Comparison of ENCODE assay signal across 8 cellular contexts in the genomic region with DNA sequence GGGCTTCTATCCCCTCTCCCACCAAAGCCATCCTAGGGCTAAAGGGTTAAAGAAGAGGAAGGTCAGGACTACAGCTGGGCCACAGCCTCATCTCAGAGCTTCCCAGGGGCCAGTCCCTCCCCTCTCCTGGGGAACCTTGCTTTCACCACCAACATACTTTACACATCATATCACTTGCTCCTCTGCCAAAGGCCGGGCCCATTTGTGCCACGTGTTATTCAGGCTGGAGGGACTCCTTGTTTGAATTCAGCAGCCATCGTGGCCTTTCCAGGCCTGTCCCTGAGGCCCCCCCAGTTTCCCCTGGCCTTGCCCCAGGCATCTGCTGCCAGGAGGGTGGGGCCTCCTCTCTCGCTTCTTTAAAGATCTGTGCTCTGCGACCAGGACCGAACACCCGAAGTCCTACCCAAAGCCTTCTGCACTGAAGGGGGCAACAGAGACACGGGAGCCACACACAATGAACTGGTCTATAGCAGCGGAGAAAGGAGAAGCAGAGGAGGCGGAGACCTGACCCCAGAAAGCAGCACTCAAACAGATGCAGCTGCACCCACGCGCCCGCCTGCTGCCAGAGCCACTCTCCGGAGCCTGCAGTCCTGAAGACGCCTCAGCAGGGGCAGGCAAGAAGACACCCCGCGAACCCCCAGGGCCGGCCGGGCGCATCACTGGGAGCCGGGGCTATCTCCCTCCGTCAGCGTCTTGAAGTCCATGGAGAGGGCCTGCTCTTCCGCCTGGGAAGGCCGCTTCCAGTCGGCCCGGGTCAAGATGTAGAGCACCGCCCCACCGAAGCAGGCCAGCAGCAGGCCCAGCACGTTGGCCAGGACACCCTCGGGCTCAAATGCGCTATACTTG. TPM values are rescaled to one million over a fixed set of nuclear protein-coding genes. Genes with fewer than 3 reads are reported as not detected.
DNase-seq lines count a peak whose midpoint lies in the region; TF ChIP-seq lines count a peak whose summit lies in the region.

No MANE protein-coding gene starts in this region.

- H4K20me1 ChIP-seq in Karpas-422 (ENCODE audit: insufficient read depth, low read depth, low read length): no peaks in the 10 kb centered on the region

- intact Hi-C loops in A673 (cut with micrococcal nuclease; ENCODE audit: unreplicated experiment): loop anchor here (2.0 kb wide), 1 partner anchor 45 kb away; no protein-coding TSS in a partner anchor

- H3K27me3 ChIP-seq in A673 (replicated peaks; ENCODE audit: insufficient read depth, low read depth, low read length, poor library complexity) (no peaks in the 10 kb centered on the region), Karpas-422 (ENCODE audit: low read length) (no peaks in the 10 kb centered on the region)

- H3K9ac ChIP-seq in Karpas-422 (ENCODE audit: low read length): no peak overlapping the region

- H2AFZ ChIP-seq in Karpas-422 (ENCODE audit: low read length): no peak overlapping the region

- H3K27ac ChIP-seq in A673 (ENCODE audit: low read depth, low read length, poor library complexity, severe bottlenecking): peak overlapping the region; percentile 76
- H3K27ac ChIP-seq in Karpas-422 (ENCODE audit: low read length): no peak overlapping the region
- H3K27ac ChIP-seq in mesodermal cell (ENCODE audit: low read depth, low read length, severe bottlenecking): peak overlapping the region; percentile 86

- H3K4me2 ChIP-seq in Karpas-422 (ENCODE audit: low read depth, low read length, poor library complexity, severe bottlenecking): no peak overlapping the region

- no peaks in the 10 kb centered on the region for H3K36me3 ChIP-seq in A673 (ENCODE audit: insufficient read depth, low read length, poor library complexity, severe bottlenecking)
- H3K36me3 ChIP-seq in Karpas-422 (ENCODE audit: insufficient read depth, low read length): no peaks in the 10 kb centered on the region
- peaks cover 12% of the 10 kb centered on the region for H3K36me3 ChIP-seq in mesodermal cell (ENCODE audit: control insufficient read depth, insufficient read depth, low read length)

- H3K9me3 ChIP-seq in A673 (ENCODE audit: low read depth, low read length, poor library complexity, severe bottlenecking) (no peaks in the 10 kb centered on the region), Karpas-422 (ENCODE audit: low read length) (no peaks in the 10 kb centered on the region), mesodermal cell (ENCODE audit: control insufficient read depth, low read length) (no peaks in the 10 kb centered on the region)

- TF ChIP-seq CTCF in A673 (conservative IDR thresholded peaks at IDR 0.05; ENCODE audit: low read depth, low read length) (no peak), cardiac fibroblast (IDR thresholded peaks at IDR 0.05; ENCODE audit: low read depth, low read length) (no peak)

- CTCF ChIA-PET in A673 (lab: Charles Lee): no interaction called here

- DNase-seq in A673 (ENCODE audit: low spot score) (peak; percentile 53), Karpas-422 (peak; percentile 55), cardiac fibroblast (ENCODE audit: low read depth in 2 of 2) (peak; percentile 95 to 96), MV-4-11 (lab: John Stamatoyannopoulos, UW) (no peak), DMS79 (lab: John Stamatoyannopoulos, UW) (no peak), activated T-cell treated with anti-CD3 and anti-CD28 coated beads for 4 hours (no peak), NCI-H2029 treated with DMSO at 0.1 percent for 48 hours (lab: John Stamatoyannopoulos, UW) (no peak)

- 89 to 90% methylated on average over 30 to 32 of the region's 32 CpGs for WGBS in mesodermal cell (ENCODE audit: insufficient coverage in 2 of 2), 2 experiments

- H3K4me1 ChIP-seq in A673 (ENCODE audit: insufficient read depth, low read length, poor library complexity, severe bottlenecking): peaks cover 27% of the 10 kb centered on the region
- H3K4me1 ChIP-seq in Karpas-422 (ENCODE audit: low read length): peaks cover 25% of the 10 kb centered on the region
- peaks cover 43% of the 10 kb centered on the region for H3K4me1 ChIP-seq in mesodermal cell (ENCODE audit: control insufficient read depth, insufficient read depth, low read length, poor library complexity, severe bottlenecking)

- BruUV-seq in A673 (replicated peaks; lab: Mats Ljungman, UMichigan): no TSS peak

- H3K79me2 ChIP-seq in Karpas-422 (ENCODE audit: low read length): no peaks in the 10 kb centered on the region

- peak overlapping the region; percentile 23 for H3K4me3 ChIP-seq in A673 (ENCODE audit: low read depth, low read length, poor library complexity, severe bottlenecking)
- H3K4me3 ChIP-seq in Karpas-422 (ENCODE audit: low read length): no peak overlapping the region
- H3K4me3 ChIP-seq in cardiac fibroblast (replicated peaks in 1 of 2; ENCODE audit: low read depth in 2 of 2, low read length in 2 of 2): no peak overlapping the region
- H3K4me3 ChIP-seq in mesodermal cell (ENCODE audit: extremely low read depth, insufficient read depth, low read length, poor library complexity, severe bottlenecking): no peak overlapping the region

- POLR2A ChIA-PET in A673 (lab: Charles Lee; ENCODE audit: low non-redundant PET): no interaction called here

- no peaks in the 10 kb centered on the region for H3K9me2 ChIP-seq in Karpas-422 (replicated peaks; ENCODE audit: insufficient read depth, low read length)

RNA-seq across cellular contexts. Expression of a gene that starts 12.1 kb away (rescaled TPM):
- total RNA-seq in A673 (2021): 28.8 and 29.1 TPM in 2 replicates
- 2.4 and 4.0 TPM in 2 replicates for total RNA-seq in Karpas-422 (2014; rRNA removed; shearing (Covaris generic); ENCODE audit: low replicate concordance)
- 11.8 TPM for polyA plus RNA-seq in mesodermal cell (2013, experiment 1 of 2)
- 8.7 TPM for polyA plus RNA-seq in mesodermal cell (2013, experiment 2 of 2)

RNA-seq across cellular contexts. Expression of a gene that starts 42.9 kb away (rescaled TPM):
- total RNA-seq in A673 (2021): 2.1 and 2.6 TPM in 2 replicates
- 6.7 and 13.9 TPM in 2 replicates for total RNA-seq in Karpas-422 (2014; rRNA removed; shearing (Covaris generic); ENCODE audit: low replicate concordance)
- 12.6 TPM for polyA plus RNA-seq in mesodermal cell (2013, experiment 1 of 2)
- polyA plus RNA-seq in mesodermal cell (2013, experiment 2 of 2): 9.2 TPM

Comparison
In these comparisons a context has a peak if more than half of its experiments do, and no peak if none do; other contexts are left out.
1. DNase-seq: peak in A673 (single experiment), Karpas-422 (single experiment) and cardiac fibroblast (2 of 2); none in MV-4-11 (single experiment), DMS79 (single experiment), activated T-cell treated with anti-CD3 and anti-CD28 coated beads for 4 hours (single experiment) and NCI-H2029 treated with DMSO at 0.1 percent for 48 hours (single experiment).